ENCODE assay signal across 8 cellular contexts in genomic region chr9:114501786-114502682, GRCh38. TPM values are rescaled to one million over a fixed set of nuclear protein-coding genes. Genes with fewer than 3 reads are reported as not detected.
DNase-seq lines count a peak whose midpoint lies in the region; ATAC-seq and TF ChIP-seq lines count a peak whose summit lies in the region.

No MANE protein-coding gene starts in this region.

- H3K27ac Mint-ChIP-seq in natural killer cell (peak overlapping the region in 1 of 2 donors; percentile 63), type B pancreatic cell (peak overlapping the region; percentile 78)
- peak overlapping the region in 1 of 2 donors; percentile 63 for H3K27ac Mint-ChIP-seq in natural killer cell treated with Interleukin-12 subunit alpha and Interleukin-12 subunit beta and Interleukin-15 and Interleukin-18, amount 100 ng/mL, for 72 hours
- peak overlapping the region; percentile 67 for H3K27ac Mint-ChIP-seq in activated CD8-positive, alpha-beta T cell treated with anti-CD3 and anti-CD28 coated beads for 36 hours

- TF ChIP-seq CTCF in natural killer cell (IDR thresholded peaks at IDR 0.05) (no peak), type B pancreatic cell (conservative IDR thresholded peaks at IDR 0.05) (no peak), colonic mucosa (IDR thresholded peaks at IDR 0.05) (no peak)
- TF ChIP-seq CTCF in activated CD8-positive, alpha-beta T cell treated with anti-CD3 and anti-CD28 coated beads for 36 hours (IDR thresholded peaks at IDR 0.05): no peak

- H3K27me3 Mint-ChIP-seq in natural killer cell (ENCODE audit: low read depth in 2 of 2) (peaks cover 10 to 20% of the 10 kb centered on the region in 2 donors), type B pancreatic cell (peaks cover 9% of the 10 kb centered on the region)
- peaks cover 6 to 8% of the 10 kb centered on the region in 2 donors for H3K27me3 Mint-ChIP-seq in natural killer cell treated with Interleukin-12 subunit alpha and Interleukin-12 subunit beta and Interleukin-15 and Interleukin-18, amount 100 ng/mL, for 72 hours
- peaks cover 6% of the 10 kb centered on the region for H3K27me3 Mint-ChIP-seq in activated CD8-positive, alpha-beta T cell treated with anti-CD3 and anti-CD28 coated beads for 36 hours

- H3K4me3 Mint-ChIP-seq in natural killer cell (peak overlapping the region; percentile 70), type B pancreatic cell (peak overlapping the region; percentile 77)
- no peak overlapping the region for H3K4me3 Mint-ChIP-seq in natural killer cell treated with Interleukin-12 subunit alpha and Interleukin-12 subunit beta and Interleukin-15 and Interleukin-18, amount 100 ng/mL, for 72 hours
- H3K4me3 Mint-ChIP-seq in activated CD8-positive, alpha-beta T cell treated with anti-CD3 and anti-CD28 coated beads for 36 hours: peak overlapping the region; percentile 59

- no peak overlapping the region for H3K9ac ChIP-seq in colonic mucosa (ENCODE audit: low read depth in 2 of 2, low read length in 2 of 2)

- H3K36me3 ChIP-seq in colonic mucosa: no peaks in the 10 kb centered on the region

- no peak overlapping the region for H3K27ac ChIP-seq in colonic mucosa

- H3K4me1 Mint-ChIP-seq in natural killer cell (peaks cover 25 to 34% of the 10 kb centered on the region in 2 donors), type B pancreatic cell (ENCODE audit: unreplicated experiment) (peaks cover 46% of the 10 kb centered on the region)
- H3K4me1 Mint-ChIP-seq in natural killer cell treated with Interleukin-12 subunit alpha and Interleukin-12 subunit beta and Interleukin-15 and Interleukin-18, amount 100 ng/mL, for 72 hours (ENCODE audit: low read depth in 2 of 2): peaks cover 6 to 11% of the 10 kb centered on the region in 2 donors
- H3K4me1 Mint-ChIP-seq in activated CD8-positive, alpha-beta T cell treated with anti-CD3 and anti-CD28 coated beads for 36 hours (ENCODE audit: low read depth): peaks cover 43% of the 10 kb centered on the region

- no peaks in the 10 kb centered on the region for H3K9me3 ChIP-seq in colonic mucosa

- H3K4me1 ChIP-seq in colonic mucosa: peaks cover 3% of the 10 kb centered on the region

- intact Hi-C loops in natural killer cell (cut with micrococcal nuclease) (loop anchor here (5.0 kb wide), 1 partner anchor 115 kb away; the partner anchor contains the start of gene AKNA), colonic mucosa (cut with DNase I) (no loop called here)
- intact Hi-C loops in activated CD8-positive, alpha-beta T cell treated with anti-CD3 and anti-CD28 coated beads for 36 hours (cut with micrococcal nuclease): no loop called here

- H3K4me3 ChIP-seq in colonic mucosa: no peak overlapping the region

- no peaks in the 10 kb centered on the region for H3K27me3 ChIP-seq in colonic mucosa

- H3K9me3 Mint-ChIP-seq in natural killer cell (no peaks in the 10 kb centered on the region), type B pancreatic cell (no peaks in the 10 kb centered on the region)
- H3K9me3 Mint-ChIP-seq in natural killer cell treated with Interleukin-12 subunit alpha and Interleukin-12 subunit beta and Interleukin-15 and Interleukin-18, amount 100 ng/mL, for 72 hours: no peaks in the 10 kb centered on the region
- no peaks in the 10 kb centered on the region for H3K9me3 Mint-ChIP-seq in activated CD8-positive, alpha-beta T cell treated with anti-CD3 and anti-CD28 coated beads for 36 hours

- H3K36me3 Mint-ChIP-seq in natural killer cell (no peaks in the 10 kb centered on the region), type B pancreatic cell (no peaks in the 10 kb centered on the region)
- no peaks in the 10 kb centered on the region for H3K36me3 Mint-ChIP-seq in natural killer cell treated with Interleukin-12 subunit alpha and Interleukin-12 subunit beta and Interleukin-15 and Interleukin-18, amount 100 ng/mL, for 72 hours
- H3K36me3 Mint-ChIP-seq in activated CD8-positive, alpha-beta T cell treated with anti-CD3 and anti-CD28 coated beads for 36 hours (ENCODE audit: low read depth): no peaks in the 10 kb centered on the region

- DNase-seq in natural killer cell: no peak
- no peak for DNase-seq in natural killer cell treated with Interleukin-12 subunit alpha and Interleukin-12 subunit beta and Interleukin-15 and Interleukin-18, amount 100 ng/mL, for 72 hours (ENCODE audit: low spot score)
- peak; percentile 28 for DNase-seq in activated CD8-positive, alpha-beta T cell treated with anti-CD3 and anti-CD28 coated beads for 36 hours
- peak; percentile 74 for DNase-seq in iris pigment epithelial cell (ENCODE audit: low read depth)
- DNase-seq in type B pancreatic cell (ENCODE audit: extremely low spot score, unreplicated experiment): no peak
- DNase-seq in stimulated activated CD4-positive, alpha-beta T cell treated with anti-CD3 and anti-CD28 coated beads, Interleukin-4, amount 100 ng/mL, for 24 hours: no peak
- DNase-seq in colonic mucosa: no peak
- no peak for DNase-seq in COLO829 (ENCODE audit: low spot score)

- CTCF ChIA-PET in activated CD8-positive, alpha-beta T cell treated with anti-CD3 and anti-CD28 coated beads for 36 hours (lab: Charles Lee): interaction anchor here (1.0 to 3.6 kb wide), 8 partner anchors 9 to 347 kb away, joined by 3 to 17 read pairs (median 4); partner anchors contain the start of gene COL27A1

- POLR2A ChIA-PET in activated CD8-positive, alpha-beta T cell treated with anti-CD3 and anti-CD28 coated beads for 36 hours (lab: Charles Lee): interaction anchor here (0.9 to 1.2 kb wide), 3 partner anchors 33 to 134 kb away, joined by 3 to 5 read pairs (median 4); partner anchors contain the start of gene ATP6V1G1

- peak in 1 of 3 donors; percentile 19 for ATAC-seq in natural killer cell
- ATAC-seq in natural killer cell treated with Interleukin-12 subunit alpha and Interleukin-12 subunit beta and Interleukin-15 and Interleukin-18, amount 100 ng/mL, for 72 hours: no peak
- ATAC-seq in activated CD8-positive, alpha-beta T cell treated with anti-CD3 and anti-CD28 coated beads for 36 hours: peak; percentile 28

RNA-seq across cellular contexts. Expression of gene WHRN, which starts 3.2 kb away (rescaled TPM):
- 10 to 100 TPM; 29.8 to 90.6 (median 36.8) TPM for total RNA-seq in natural killer cell
- 1 to 10 TPM; 1.1 to 2.4 TPM for total RNA-seq in natural killer cell treated with Interleukin-12 subunit alpha and Interleukin-12 subunit beta and Interleukin-15 and Interleukin-18, amount 100 ng/mL, for 72 hours
- 10 to 100 TPM; 12.6 to 14.9 TPM for total RNA-seq in activated CD8-positive, alpha-beta T cell treated with anti-CD3 and anti-CD28 coated beads for 36 hours
- 12.2 and 13.3 TPM in 2 replicates for total RNA-seq in type B pancreatic cell (ENCODE audit: low replicate concordance)
- total RNA-seq in colonic mucosa: 1 to 10 TPM; 3.3 to 3.6 TPM

Comparison
In these comparisons a context has a peak if more than half of its experiments do, and no peak if none do; other contexts are left out.
1. DNase-seq: peak in activated CD8-positive, alpha-beta T cell treated with anti-CD3 and anti-CD28 coated beads for 36 hours (single experiment) and iris pigment epithelial cell (single experiment); none in natural killer cell (single experiment), natural killer cell treated with Interleukin-12 subunit alpha and Interleukin-12 subunit beta and Interleukin-15 and Interleukin-18, amount 100 ng/mL, for 72 hours (single experiment), type B pancreatic cell (single experiment), stimulated activated CD4-positive, alpha-beta T cell treated with anti-CD3 and anti-CD28 coated beads, Interleukin-4, amount 100 ng/mL, for 24 hours (single experiment), colonic mucosa (single experiment) and COLO829 (single experiment).